ENCODE assay signal across 8 cellular contexts in the genomic region with DNA sequence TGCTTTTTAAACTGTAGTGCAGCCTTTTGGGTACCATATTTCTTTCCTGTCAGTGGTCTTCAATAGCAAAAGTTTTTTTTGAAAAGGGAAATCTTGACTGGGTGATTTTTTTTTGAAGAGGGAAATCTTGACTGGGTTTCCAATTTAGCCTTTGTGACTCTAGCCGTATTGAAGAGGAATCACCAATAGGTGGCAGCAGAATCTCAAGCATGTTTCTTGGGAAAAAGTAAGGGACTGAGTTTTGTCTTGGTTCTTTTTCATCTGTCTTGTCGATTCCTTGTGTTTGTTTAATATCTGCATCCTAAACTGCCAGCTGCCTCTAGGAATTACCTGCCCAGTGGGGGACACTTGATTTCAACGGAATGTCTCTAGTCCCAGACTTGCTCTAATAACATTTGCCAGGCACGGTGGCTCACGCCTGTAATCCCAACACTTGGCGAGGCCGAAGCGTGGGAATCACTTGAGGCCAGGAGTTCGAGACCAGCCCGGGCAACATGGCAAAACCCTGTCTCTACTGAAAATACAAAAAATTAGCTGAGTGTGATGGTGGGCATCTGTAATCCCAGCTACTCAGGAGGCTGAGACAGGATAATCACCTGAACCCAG.
A peak's percentile ranks its signal among the peaks of the same experiment; 100 is the strongest.
DNase-seq lines count a peak whose midpoint lies in the region; ATAC-seq and TF ChIP-seq lines count a peak whose summit lies in the region.

No MANE protein-coding gene starts in this region.

- peak; percentile 80 for TF ChIP-seq CTCF in fibroblast of pulmonary artery (IDR thresholded peaks at IDR 0.05; ENCODE audit: low read length, missing control alignments)

- H3K27ac Mint-ChIP-seq in activated T-cell treated with anti-CD3 and anti-CD28 coated beads, Interleukin-2, amount 50 U/mL, for 24 hours: no peak overlapping the region

- no peak overlapping the region for H3K4me3 Mint-ChIP-seq in activated T-cell treated with anti-CD3 and anti-CD28 coated beads, Interleukin-2, amount 50 U/mL, for 4 hours
- H3K4me3 Mint-ChIP-seq in activated T-cell treated with anti-CD3 and anti-CD28 coated beads, Interleukin-2, amount 50 U/mL, for 24 hours: no peak overlapping the region

- no peaks in the 10 kb centered on the region for H3K4me1 Mint-ChIP-seq in activated T-cell treated with anti-CD3 and anti-CD28 coated beads, Interleukin-2, amount 50 U/mL, for 4 hours (ENCODE audit: low read depth)
- peaks cover 4% of the 10 kb centered on the region for H3K4me1 Mint-ChIP-seq in activated T-cell treated with anti-CD3 and anti-CD28 coated beads, Interleukin-2, amount 50 U/mL, for 24 hours (ENCODE audit: low read depth)

- no peak for ATAC-seq in activated T-cell treated with anti-CD3 and anti-CD28 coated beads, Interleukin-2, amount 50 U/mL, for 4 hours
- ATAC-seq in HG03342 (IDR thresholded peaks at IDR 0.05; ENCODE audit: unreplicated experiment): no peak
- ATAC-seq in HG02588 (IDR thresholded peaks at IDR 0.05; ENCODE audit: unreplicated experiment): no peak

- no peak overlapping the region for H3K4me3 ChIP-seq in fibroblast of pulmonary artery (replicated peaks; ENCODE audit: low read depth, low read length)

- no peaks in the 10 kb centered on the region for H3K27me3 Mint-ChIP-seq in activated T-cell treated with anti-CD3 and anti-CD28 coated beads, Interleukin-2, amount 50 U/mL, for 4 hours (ENCODE audit: low read depth)
- H3K27me3 Mint-ChIP-seq in activated T-cell treated with anti-CD3 and anti-CD28 coated beads, Interleukin-2, amount 50 U/mL, for 24 hours: no peaks in the 10 kb centered on the region

- no peaks in the 10 kb centered on the region for H3K9me3 Mint-ChIP-seq in activated T-cell treated with anti-CD3 and anti-CD28 coated beads, Interleukin-2, amount 50 U/mL, for 4 hours
- H3K9me3 Mint-ChIP-seq in activated T-cell treated with anti-CD3 and anti-CD28 coated beads, Interleukin-2, amount 50 U/mL, for 24 hours: no peaks in the 10 kb centered on the region

- H3K36me3 Mint-ChIP-seq in activated T-cell treated with anti-CD3 and anti-CD28 coated beads, Interleukin-2, amount 50 U/mL, for 4 hours (ENCODE audit: insufficient read depth): peaks cover 19% of the 10 kb centered on the region
- peaks cover 86% of the 10 kb centered on the region for H3K36me3 Mint-ChIP-seq in activated T-cell treated with anti-CD3 and anti-CD28 coated beads, Interleukin-2, amount 50 U/mL, for 24 hours (ENCODE audit: low read depth)

- peak; percentile 17 for DNase-seq in activated T-cell treated with anti-CD3 and anti-CD28 coated beads, Interleukin-2, amount 50 U/mL, for 4 hours
- DNase-seq in activated T-cell treated with anti-CD3 and anti-CD28 coated beads, Interleukin-2, amount 50 U/mL, for 24 hours: no peak
- DNase-seq in Kasumi-1 (lab: John Stamatoyannopoulos, UW) (peak; percentile 66 to 76), SW480 (ENCODE audit: low spot score) (peak; percentile 54), fibroblast of pulmonary artery (ENCODE audit: low read depth) (peak; percentile 74), retina (peak; percentile 60)
